26 cellular contexts compared by ENCODE assay signal in the genomic region with DNA sequence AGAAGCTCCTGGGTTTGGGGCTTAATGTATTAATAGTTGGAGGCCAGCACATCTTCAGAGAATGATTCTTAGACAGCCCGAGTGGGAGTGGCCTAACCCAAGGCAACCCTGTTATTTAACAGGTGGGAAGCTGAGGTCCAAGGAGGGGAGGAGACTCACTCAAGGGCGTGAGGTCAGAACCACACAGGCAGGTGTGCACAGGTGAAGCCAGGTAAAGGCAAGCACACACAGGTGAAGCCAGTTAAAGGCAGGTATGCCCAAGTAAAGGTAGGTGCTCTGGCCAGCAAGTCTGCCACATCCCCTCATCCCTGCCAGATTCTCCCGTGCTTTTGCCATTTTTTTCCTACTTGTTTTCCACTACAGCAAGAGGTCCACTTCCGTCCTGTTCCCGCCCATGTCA. TPM values are rescaled to one million over a fixed set of nuclear protein-coding genes. Genes with fewer than 3 reads are reported as not detected.
A peak's percentile ranks its signal among the peaks of the same experiment; 100 is the strongest.
DNase-seq lines count a peak whose midpoint lies in the region; ATAC-seq and TF ChIP-seq lines count a peak whose summit lies in the region.
"Had no signal": no experiment of that assay in that cellular context is flagged by ENCODE, and none has a peak within 500 bp of the region (broad histone marks: within the 10 kb centered on the region; RNA-seq: fewer than 3 reads in every experiment).

No MANE protein-coding gene starts in this region.

- H3K36me3 ChIP-seq in mammary epithelial cell (ENCODE audit: insufficient read depth, low read length) (no peaks in the 10 kb centered on the region), lower lobe of right lung (no peaks in the 10 kb centered on the region), thyroid gland (no peaks in the 10 kb centered on the region)
- H3K36me3 ChIP-seq: gastroesophageal sphincter, tibial artery had no signal

- no peak overlapping the region for H3K9ac ChIP-seq in mammary epithelial cell (ENCODE audit: insufficient read depth, low read length)

- H4K20me1 ChIP-seq in mammary epithelial cell (ENCODE audit: insufficient read depth, low read length) = no peaks in the 10 kb centered on the region

- intact Hi-C loops in mammary epithelial cell (cut with micrococcal nuclease) = no loop called here
- intact Hi-C loops in lower lobe of right lung (cut with DNase I) = no loop called here
- intact Hi-C loops in thyroid gland (cut with DNase I) = no loop called here

- CTCF ChIA-PET in mammary epithelial cell (lab: Charles Lee; ENCODE audit: low non-redundant PET) = no interaction called here

- dilution Hi-C loops in mammary epithelial cell (cut with HindIII; ENCODE audit: low sequenced_read_pairs) = loop anchor here (5.0 to 10.0 kb wide), 2 partner anchors 61 to 398 kb away; no protein-coding TSS in a partner anchor

- WGBS in mammary epithelial cell (ENCODE audit: low coverage, missing lambda C conversion rate) = 63% methylated on average over 5 of the region's 5 CpGs
- 61 to 74% methylated on average over 5 of the region's 5 CpGs for WGBS in thyroid gland, 2 donors

- peaks cover 5% of the 10 kb centered on the region for H3K79me2 ChIP-seq in mammary epithelial cell (ENCODE audit: insufficient read depth, low read length)

- peak; percentile 8 for DNase-seq in NCI-H748 (lab: John Stamatoyannopoulos, UW; ENCODE audit: unreplicated experiment)
- DNase-seq in NCI-H748 treated with DMSO at 0.1 percent for 48 hours (lab: John Stamatoyannopoulos, UW) = no peak
- peak; percentile 17 for DNase-seq in mammary epithelial cell
- DNase-seq in lower lobe of right lung = peak; percentile 76
- peak; percentile 40 to 53 for DNase-seq in thyroid gland
- DNase-seq in NCI-H1930 (lab: John Stamatoyannopoulos, UW) = no peak
- DNase-seq in activated CD4-positive, alpha-beta T cell treated with anti-CD3 and anti-CD28 coated beads, Interleukin-2, amount 50 U/mL, for 1 hour = no peak
- DNase-seq: activated CD4-positive, alpha-beta T cell treated with anti-CD3 and anti-CD28 coated beads for 36 hours; activated gamma-delta T cell treated with Interleukin-2 at 50 U/mL for 16 hours; activated T-cell treated with anti-CD3 and anti-CD28 coated beads, Interleukin-2, amount 50 U/mL, for 1 hour; CD8-positive, alpha-beta memory T cell; dermis blood vessel endothelial cell; DMS153; GDM1; H7; NCI-H1048; NCI-H2029 treated with DMSO at 0.1 percent for 48 hours; NCI-H446; posterior cingulate gyrus; stimulated activated naive CD8-positive, alpha-beta T cell treated with anti-CD3 and anti-CD28 coated beads, Interleukin-15, Interleukin-2, amounts not matched to agents 100 U/mL and 50 U/mL, for 24 hours; tibial artery had no signal

- H3K4me1 ChIP-seq in mammary epithelial cell (ENCODE audit: insufficient read depth, low read length) (peaks cover 14% of the 10 kb centered on the region), lower lobe of right lung (peaks cover 14% of the 10 kb centered on the region), thyroid gland (peaks cover 15 to 26% of the 10 kb centered on the region in 2 donors)

- peak; percentile 68 to 78 for ATAC-seq in lower lobe of right lung
- no peak for ATAC-seq in HG02852 (IDR thresholded peaks at IDR 0.05; ENCODE audit: unreplicated experiment)
- ATAC-seq: activated CD4-positive, alpha-beta T cell treated with anti-CD3 and anti-CD28 coated beads for 36 hours; gastroesophageal sphincter; stimulated activated naive CD8-positive, alpha-beta T cell treated with anti-CD3 and anti-CD28 coated beads, Interleukin-15, Interleukin-2, amounts not matched to agents 100 U/mL and 50 U/mL, for 24 hours had no signal

- in situ Hi-C loops in mammary epithelial cell (cut with MboI; ENCODE audit: low sequenced_read_pairs in 2 of 2) = no loop called here

- BruUV-seq in mammary epithelial cell (replicated peaks; lab: Mats Ljungman, UMichigan) = no TSS peak

- no peak overlapping the region for H3K4me2 ChIP-seq in mammary epithelial cell (ENCODE audit: insufficient read depth, low read depth, low read length)

- H3K4me3 ChIP-seq in mammary epithelial cell (replicated peaks in 1 of 3; ENCODE audit: insufficient read depth in 1 of 3, low read depth in 2 of 3, low read length in 3 of 3) (no peak overlapping the region), lower lobe of right lung (no peak overlapping the region), thyroid gland (replicated peaks in 1 of 3) (no peak overlapping the region)
- H3K4me3 ChIP-seq: gastroesophageal sphincter, SK-N-MC, tibial artery had no signal

- no peak overlapping the region for H2AFZ ChIP-seq in mammary epithelial cell (ENCODE audit: low read depth, low read length)

- TF ChIP-seq CTCF in mammary epithelial cell (conservative IDR thresholded peaks at IDR 0.05 in 1 of 2, IDR thresholded peaks at IDR 0.05 in 1 of 2; ENCODE audit: extremely low read depth in 1 of 2, insufficient read depth in 1 of 2, low read depth in 1 of 2, low read length in 2 of 2) (no peak), lower lobe of right lung (IDR thresholded peaks at IDR 0.05) (no peak), thyroid gland (IDR thresholded peaks at IDR 0.05) (no peak)

- no peak overlapping the region for H3K27ac ChIP-seq in mammary epithelial cell (ENCODE audit: insufficient read depth, low read depth, low read length)
- no peak overlapping the region for H3K27ac ChIP-seq in lower lobe of right lung
- H3K27ac ChIP-seq in thyroid gland = peak overlapping the region in 1 of 3 donors; percentile 18
- H3K27ac ChIP-seq: gastroesophageal sphincter, SK-N-MC, tibial artery had no signal

- TF ChIP-seq POLR2A in thyroid gland (IDR thresholded peaks at IDR 0.05) = no peak

- H3K27me3 ChIP-seq in mammary epithelial cell (ENCODE audit: insufficient read depth, low read length) = no peaks in the 10 kb centered on the region
- peaks cover 31% of the 10 kb centered on the region for H3K27me3 ChIP-seq in lower lobe of right lung (ENCODE audit: low read depth)
- H3K27me3 ChIP-seq in thyroid gland = no peaks in the 10 kb centered on the region

- no peaks in the 10 kb centered on the region for H3K9me3 ChIP-seq in mammary epithelial cell (replicated peaks; ENCODE audit: insufficient read depth, low read length)
- H3K9me3 ChIP-seq in lower lobe of right lung = peaks cover 4% of the 10 kb centered on the region
- no peaks in the 10 kb centered on the region for H3K9me3 ChIP-seq in thyroid gland

RNA-seq across cellular contexts. Expression of a gene that starts 2.9 kb away (rescaled TPM):
- total RNA-seq in mammary epithelial cell = 10 to 100 TPM in 1 of 2 donors, 1 to 10 TPM in 1; 5.4 to 25.8 TPM
- 2.0 TPM for polyA plus RNA-seq in mammary epithelial cell
- 28.9 TPM for polyA minus RNA-seq in mammary epithelial cell
- total RNA-seq in lower lobe of right lung = 59.8 TPM
- total RNA-seq in thyroid gland = 100 to 1,000 TPM in 1 of 4 donors, 10 to 100 TPM in 3; 55.6 to 126 (median 90.8) TPM
- total RNA-seq: activated CD4-positive, alpha-beta T cell treated with anti-CD3 and anti-CD28 coated beads for 36 hours; activated CD8-positive, alpha-beta memory T cell treated with anti-CD3 and anti-CD28 coated beads for 36 hours; CD8-positive, alpha-beta memory T cell had no signal
- polyA plus RNA-seq: CD8-positive, alpha-beta memory T cell; IgD-negative memory B cell had no signal

Comparison
In these comparisons a context has a peak if more than half of its experiments do, and no peak if none do; other contexts are left out.
1. DNase-seq: peak in NCI-H748 (single experiment), mammary epithelial cell (single experiment), lower lobe of right lung (single experiment) and thyroid gland (2 of 2); none in NCI-H748 treated with DMSO at 0.1 percent for 48 hours (single experiment), NCI-H1930 (0 of 2) and activated CD4-positive, alpha-beta T cell treated with anti-CD3 and anti-CD28 coated beads, Interleukin-2, amount 50 U/mL, for 1 hour (single experiment).